ENCODE assay signal across 16 cellular contexts in the genomic region with DNA sequence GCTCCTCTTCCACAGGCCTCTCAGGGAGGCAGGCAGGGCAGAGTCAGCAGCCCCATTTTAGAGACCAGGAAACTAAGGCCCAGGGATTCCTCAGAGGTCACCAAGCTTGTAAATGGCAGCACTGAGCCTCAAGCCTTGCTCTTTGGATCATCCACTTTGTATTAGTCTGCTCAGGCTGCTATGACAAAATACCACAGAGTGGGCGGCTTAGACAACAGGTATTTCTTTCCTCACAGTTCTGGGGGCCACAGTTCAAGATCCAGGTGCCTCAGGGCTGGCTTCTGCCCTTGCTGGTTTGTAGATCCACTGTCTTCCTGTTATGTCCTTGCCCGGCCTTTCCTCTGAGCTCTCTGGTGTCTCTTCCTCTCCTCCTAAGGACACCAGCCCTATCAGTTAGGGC.
DNase-seq lines count a peak whose midpoint lies in the region; ATAC-seq and TF ChIP-seq lines count a peak whose summit lies in the region.
"Had no signal": no experiment of that assay in that cellular context is flagged by ENCODE, and none has a peak within 500 bp of the region (broad histone marks: within the 10 kb centered on the region; RNA-seq: fewer than 3 reads in every experiment).

No MANE protein-coding gene starts in this region.

- peaks cover 31% of the 10 kb centered on the region for H3K27me3 Mint-ChIP-seq in endothelial cell (ENCODE audit: unreplicated experiment)
- H3K27me3 Mint-ChIP-seq: IgD-negative memory B cell had no signal

- WGBS in sigmoid colon, 2 donors: 89 to 95% methylated on average over 2 of the region's 2 CpGs
- WGBS in upper lobe of left lung, 2 donors: 92 to 100% methylated on average over 2 of the region's 2 CpGs

- H3K36me3 Mint-ChIP-seq in endothelial cell (ENCODE audit: low read depth, unreplicated experiment): peaks cover 55% of the 10 kb centered on the region

- no peak for DNase-seq in right atrium auricular region (ENCODE audit: low spot score)
- DNase-seq in Right ventricle myocardium inferior (ENCODE audit: missing footprints): no peak
- DNase-seq in endothelial cell (ENCODE audit: low spot score): no peak
- peak; percentile 52 for DNase-seq in sigmoid colon
- DNase-seq in upper lobe of left lung: no peak
- DNase-seq in DMS153 treated with DMSO at 0.1 percent for 48 hours (lab: John Stamatoyannopoulos, UW; ENCODE audit: unreplicated experiment): no peak
- DNase-seq in activated CD4-positive, CD25-positive, alpha-beta regulatory T cell (lab: John Stamatoyannopoulos, UW): no peak
- DNase-seq: CD8-positive, alpha-beta T cell; COR-L47; DMS53; GM23248 had no signal

- H3K27ac ChIP-seq in right atrium auricular region (peak overlapping the region; percentile 3 to 28), sigmoid colon (no peak overlapping the region), upper lobe of left lung (peak overlapping the region in 3 of 4 donors; percentile 7 to 69 (median 54))
- H3K27ac ChIP-seq: A549, GM23248 had no signal

- no peaks in the 10 kb centered on the region for H3K9me3 Mint-ChIP-seq in endothelial cell (ENCODE audit: unreplicated experiment)

- ATAC-seq in Right ventricle myocardium inferior (no peak), upper lobe of left lung (ENCODE audit: low FRiP score in 2 of 2) (no peak), HG02870 (IDR thresholded peaks at IDR 0.05; ENCODE audit: unreplicated experiment) (no peak)
- ATAC-seq: A549; CD8-positive, alpha-beta T cell; HCT116 had no signal

- H3K27me3 ChIP-seq in right atrium auricular region (no peaks in the 10 kb centered on the region), sigmoid colon (no peaks in the 10 kb centered on the region), upper lobe of left lung (no peaks in the 10 kb centered on the region)

- H3K4me3 Mint-ChIP-seq in endothelial cell (ENCODE audit: unreplicated experiment): peak overlapping the region; percentile 8
- H3K4me3 Mint-ChIP-seq: CD14-positive monocyte; CD8-positive, alpha-beta T cell had no signal

- TF ChIP-seq EP300 in sigmoid colon (IDR thresholded peaks at IDR 0.05): no peak
- TF ChIP-seq EP300 in upper lobe of left lung (IDR thresholded peaks at IDR 0.05): no peak

- TF ChIP-seq CTCF in right atrium auricular region (IDR thresholded peaks at IDR 0.05) (no peak), endothelial cell (IDR thresholded peaks at IDR 0.05; ENCODE audit: unreplicated experiment) (no peak), sigmoid colon (IDR thresholded peaks at IDR 0.05) (no peak), upper lobe of left lung (IDR thresholded peaks at IDR 0.05) (no peak)

- H3K4me1 ChIP-seq in right atrium auricular region (peaks cover 0 to 26% of the 10 kb centered on the region in 2 donors), sigmoid colon (peaks cover 0 to 31% (median 19%) of the 10 kb centered on the region in 4 donors), upper lobe of left lung (peaks cover 18 to 43% (median 30%) of the 10 kb centered on the region in 4 donors)

- H3K27ac Mint-ChIP-seq in endothelial cell (ENCODE audit: unreplicated experiment): peak overlapping the region; percentile 53
- H3K27ac Mint-ChIP-seq: CD8-positive, alpha-beta T cell had no signal

- no peaks in the 10 kb centered on the region for H3K36me3 ChIP-seq in right atrium auricular region
- H3K36me3 ChIP-seq in sigmoid colon: no peaks in the 10 kb centered on the region
- no peaks in the 10 kb centered on the region for H3K36me3 ChIP-seq in upper lobe of left lung

- TF ChIP-seq POLR2A in sigmoid colon (IDR thresholded peaks at IDR 0.05): no peak
- no peak for TF ChIP-seq POLR2A in upper lobe of left lung (IDR thresholded peaks at IDR 0.05)

- intact Hi-C loops in Right ventricle myocardium inferior (cut with DNase I): no loop called here
- intact Hi-C loops in sigmoid colon (cut with DNase I): no loop called here

- H3K4me3 ChIP-seq in right atrium auricular region (no peak overlapping the region), sigmoid colon (no peak overlapping the region), upper lobe of left lung (no peak overlapping the region)
- H3K4me3 ChIP-seq: A549, GM23248 had no signal

- H3K4me1 Mint-ChIP-seq in endothelial cell (ENCODE audit: unreplicated experiment): peaks cover 33% of the 10 kb centered on the region

- H3K9me3 ChIP-seq in right atrium auricular region: peaks cover 0 to 7% of the 10 kb centered on the region in 2 donors
- peaks cover 0 to 4% (median 0%) of the 10 kb centered on the region in 4 donors for H3K9me3 ChIP-seq in sigmoid colon
- peaks cover 0 to 11% (median 4%) of the 10 kb centered on the region in 4 donors for H3K9me3 ChIP-seq in upper lobe of left lung

Comparison
In these comparisons a context has a peak if more than half of its experiments do, and no peak if none do; other contexts are left out.
1. H3K27ac ChIP-seq: peak in right atrium auricular region (2 of 2) and upper lobe of left lung (3 of 4); none in sigmoid colon (0 of 4).